ENCODE assay signal across 1 cellular context in genomic region chr22:24244144-24244787, GRCh38.
TF ChIP-seq lines count a peak whose summit lies in the region.

No MANE protein-coding gene starts in this region.

TF ChIP-seq in H1, 55 proteins besides CTCF, POLR2A, EP300 and RAD21 (continued from another document):
- TF ChIP-seq CHD2 (IDR thresholded peaks at IDR 0.05; ENCODE audit: low read length) (no peak), SIRT6 (IDR thresholded peaks at IDR 0.05; ENCODE audit: low read length) (no peak), GTF2F1 (IDR thresholded peaks at IDR 0.05; ENCODE audit: borderline replicate concordance, low read depth, low read length) (no peak), TAF1 (IDR thresholded peaks at IDR 0.05; ENCODE audit: low read depth, low read length) (no peak), POU5F1 (IDR thresholded peaks at IDR 0.05; ENCODE audit: low read depth, low read length) (no peak), KDM5A (IDR thresholded peaks at IDR 0.05; ENCODE audit: low read length) (no peak), ZNF274 (IDR thresholded peaks at IDR 0.05; ENCODE audit: borderline replicate concordance, extremely low read depth, low read length) (no peak), RNF2 (IDR thresholded peaks at IDR 0.05; ENCODE audit: borderline replicate concordance, low read depth, low read length, missing control alignments, poor library complexity, severe bottlenecking) (no peak), CEBPB (IDR thresholded peaks at IDR 0.05; ENCODE audit: low read depth, low read length) (no peak), SIX5 (IDR thresholded peaks at IDR 0.05; ENCODE audit: low read depth, low read length) (no peak), TBP (IDR thresholded peaks at IDR 0.05; ENCODE audit: low read depth, low read length) (no peak), ASH2L (IDR thresholded peaks at IDR 0.05; ENCODE audit: low read length) (no peak), EGR1 (IDR thresholded peaks at IDR 0.05; ENCODE audit: borderline replicate concordance, low read depth, low read length) (no peak)
